ENCODE assay signal across 13 cellular contexts in genomic region chr22:32203181-32204105, GRCh38. TPM values are rescaled to one million over a fixed set of nuclear protein-coding genes. Genes with fewer than 3 reads are reported as not detected.
DNase-seq lines count a peak whose midpoint lies in the region; FAIRE-seq and TF ChIP-seq lines count a peak whose summit lies in the region.
"Had no signal": no experiment of that assay in that cellular context is flagged by ENCODE, and none has a peak within 500 bp of the region (broad histone marks: within the 10 kb centered on the region; RNA-seq: fewer than 3 reads in every experiment).

No MANE protein-coding gene starts in this region.

- no peak for FAIRE-seq in endothelial cell of umbilical vein (lab: Jason Lieb, UNC)
- FAIRE-seq: K562 had no signal

- H3K4me2 ChIP-seq in endothelial cell of umbilical vein (ENCODE audit: insufficient read depth, low read length) = no peak overlapping the region
- peak overlapping the region; percentile 85 for H3K4me2 ChIP-seq in neuronal stem cell (ENCODE audit: insufficient read depth, low read length, poor library complexity, severe bottlenecking)
- H3K4me2 ChIP-seq in GM23248 (ENCODE audit: unreplicated experiment) = no peak overlapping the region

- peaks cover 51% of the 10 kb centered on the region for H3K4me1 Mint-ChIP-seq in activated CD4-positive, alpha-beta T cell treated with anti-CD3 and anti-CD28 coated beads, Interleukin-2, amount 10 ng/mL, durations not matched to agents 7 days and 5 days

- H2BK5ac ChIP-seq in neuronal stem cell (ENCODE audit: low read length) = no peak overlapping the region

- H3F3A ChIP-seq in GM23248 (ENCODE audit: insufficient read depth) = no peaks in the 10 kb centered on the region

- H3K27ac ChIP-seq in endothelial cell of umbilical vein (ENCODE audit: insufficient read depth, low read depth, low read length) = no peak overlapping the region
- no peak overlapping the region for H3K27ac ChIP-seq in neuronal stem cell (replicated peaks; ENCODE audit: low read length)
- no peak overlapping the region for H3K27ac ChIP-seq in GM23248
- H3K27ac ChIP-seq: tibial nerve had no signal

- H2BK15ac ChIP-seq in neuronal stem cell (ENCODE audit: low read length) = peak overlapping the region; percentile 92

- POLR2A ChIA-PET in activated CD4-positive, alpha-beta T cell treated with anti-CD3 and anti-CD28 coated beads, Interleukin-2, amount 10 ng/mL, durations not matched to agents 7 days and 5 days (lab: Charles Lee) = no interaction called here
- POLR2A ChIA-PET in endothelial cell of umbilical vein (lab: Charles Lee) = no interaction called here

- no peaks in the 10 kb centered on the region for H4K20me1 ChIP-seq in endothelial cell of umbilical vein (replicated peaks; ENCODE audit: control insufficient read depth, extremely low read depth, insufficient read depth, low read length)
- no peaks in the 10 kb centered on the region for H4K20me1 ChIP-seq in GM23248 (ENCODE audit: insufficient read depth)

- no peak overlapping the region for H3K27ac Mint-ChIP-seq in activated CD4-positive, alpha-beta T cell treated with anti-CD3 and anti-CD28 coated beads, Interleukin-2, amount 10 ng/mL, durations not matched to agents 7 days and 5 days

- peak overlapping the region; percentile 97 for H2AK5ac ChIP-seq in neuronal stem cell (ENCODE audit: low read depth, low read length)

- TF ChIP-seq CTCF in endothelial cell of umbilical vein (IDR thresholded peaks at IDR 0.05; ENCODE audit: extremely low read depth in 1 of 2, insufficient read depth in 1 of 2, low read depth in 1 of 2, low read length in 2 of 2) = no peak

- no peaks in the 10 kb centered on the region for H3K9me2 ChIP-seq in GM23248 (ENCODE audit: insufficient read depth)

- no peaks in the 10 kb centered on the region for H3K4me1 ChIP-seq in endothelial cell of umbilical vein (ENCODE audit: control insufficient read depth, extremely low read depth, insufficient read depth, low read length)
- peaks cover 0 to 14% of the 10 kb centered on the region in 2 donors for H3K4me1 ChIP-seq in neuronal stem cell (ENCODE audit: control insufficient read depth in 2 of 2, insufficient read depth in 1 of 2, low read depth in 1 of 2, low read length in 2 of 2)
- H3K4me1 ChIP-seq in GM23248 (ENCODE audit: insufficient read depth) = no peaks in the 10 kb centered on the region

- peak overlapping the region; percentile 51 for H3K4me3 Mint-ChIP-seq in activated CD4-positive, alpha-beta T cell treated with anti-CD3 and anti-CD28 coated beads, Interleukin-2, amount 10 ng/mL, durations not matched to agents 7 days and 5 days

- BruUV-seq in endothelial cell of umbilical vein (replicated peaks; lab: Mats Ljungman, UMichigan) = no TSS peak

- H4K8ac ChIP-seq in neuronal stem cell (ENCODE audit: low read depth, low read length) = peak overlapping the region; percentile 92

- H3K9me1 ChIP-seq in endothelial cell of umbilical vein (replicated peaks; ENCODE audit: control insufficient read depth, extremely low read depth, insufficient read depth, low read length) = no peaks in the 10 kb centered on the region

- H2BK12ac ChIP-seq in neuronal stem cell (ENCODE audit: low read length) = peak overlapping the region; percentile 84

- H3K79me2 ChIP-seq in endothelial cell of umbilical vein (ENCODE audit: control insufficient read depth, insufficient read depth, low read length) (no peaks in the 10 kb centered on the region), GM23248 (ENCODE audit: insufficient read depth) (no peaks in the 10 kb centered on the region)

- H3K9me3 ChIP-seq in endothelial cell of umbilical vein (replicated peaks; ENCODE audit: control insufficient read depth, insufficient read depth, low read length) (no peaks in the 10 kb centered on the region), neuronal stem cell (replicated peaks in 1 of 2; ENCODE audit: control insufficient read depth in 2 of 2, insufficient read depth in 1 of 2, low read depth in 1 of 2, low read length in 2 of 2) (no peaks in the 10 kb centered on the region), GM23248 (ENCODE audit: low read depth) (no peaks in the 10 kb centered on the region)
- H3K9me3 ChIP-seq: tibial nerve had no signal

- H3K27me3 ChIP-seq in endothelial cell of umbilical vein (ENCODE audit: control insufficient read depth in 2 of 2, insufficient read depth in 2 of 2, low read length in 2 of 2) (peaks cover 4 to 19% of the 10 kb centered on the region in 2 experiments), neuronal stem cell (ENCODE audit: control insufficient read depth in 3 of 3, insufficient read depth in 3 of 3, low read depth in 1 of 3, low read length in 3 of 3) (peaks cover 2 to 21% (median 7%) of the 10 kb centered on the region in 3 experiments), GM23248 (replicated peaks; ENCODE audit: insufficient read depth) (peaks cover 11% of the 10 kb centered on the region)

- H2AFZ ChIP-seq in endothelial cell of umbilical vein (ENCODE audit: low read depth, low read length) = no peak overlapping the region
- peak overlapping the region; percentile 77 for H2AFZ ChIP-seq in neuronal stem cell (ENCODE audit: low read length)
- no peak overlapping the region for H2AFZ ChIP-seq in GM23248

- intact Hi-C loops in endothelial cell of umbilical vein (cut with micrococcal nuclease) = no loop called here

- dilution Hi-C loops in endothelial cell of umbilical vein (cut with MboI; ENCODE audit: extremely low pct_ligation_motif_present, low sequenced_read_pairs) = no loop called here

- no peak overlapping the region for H3K4ac ChIP-seq in neuronal stem cell (ENCODE audit: low read length)

- H4K91ac ChIP-seq in neuronal stem cell (ENCODE audit: low read depth, low read length, poor library complexity) = peak overlapping the region; percentile 30

- TF ChIP-seq POLR2A in endothelial cell of umbilical vein (IDR thresholded peaks at IDR 0.05; ENCODE audit: low read depth, low read length) = no peak

- H3K9me3 Mint-ChIP-seq in activated CD4-positive, alpha-beta T cell treated with anti-CD3 and anti-CD28 coated beads, Interleukin-2, amount 10 ng/mL, durations not matched to agents 7 days and 5 days = no peaks in the 10 kb centered on the region

- peak overlapping the region; percentile 83 for H3K18ac ChIP-seq in neuronal stem cell (ENCODE audit: low read length)

- H2BK120ac ChIP-seq in neuronal stem cell (ENCODE audit: low read depth, low read length) = no peak overlapping the region

- no peaks in the 10 kb centered on the region for H3K36me3 ChIP-seq in endothelial cell of umbilical vein (ENCODE audit: control insufficient read depth in 2 of 2, extremely low read depth in 1 of 2, insufficient read depth in 2 of 2, low read length in 2 of 2)
- peaks cover 0 to 4% of the 10 kb centered on the region in 2 donors for H3K36me3 ChIP-seq in neuronal stem cell (replicated peaks in 1 of 2; ENCODE audit: control insufficient read depth in 2 of 2, insufficient read depth in 2 of 2, low read length in 2 of 2)
- no peaks in the 10 kb centered on the region for H3K36me3 ChIP-seq in GM23248 (ENCODE audit: low read depth)
- H3K36me3 ChIP-seq: tibial nerve had no signal

- DNase-seq in activated CD4-positive, alpha-beta T cell treated with anti-CD3 and anti-CD28 coated beads, Interleukin-2, amount 10 ng/mL, durations not matched to agents 7 days and 5 days = no peak
- DNase-seq in activated CD4-positive, alpha-beta T cell treated with anti-CD3 and anti-CD28 coated beads for 1 hour = no peak
- DNase-seq in NCI-H69 (lab: John Stamatoyannopoulos, UW) = peak; percentile 15
- DNase-seq in endothelial cell of umbilical vein (ENCODE audit: low read depth, low spot score) = no peak
- DNase-seq in neuronal stem cell (ENCODE audit: low spot score) = no peak
- no peak for DNase-seq in GM23248
- no peak for DNase-seq in NCI-H82 treated with DMSO at 0.1 percent for 48 hours (lab: John Stamatoyannopoulos, UW; ENCODE audit: unreplicated experiment)
- DNase-seq in GM19238 (ENCODE audit: insufficient read length, low spot score) = no peak
- DNase-seq: stimulated activated CD4-positive, alpha-beta T cell treated with anti-CD3 and anti-CD28 coated beads, Interleukin-1b, Interleukin-23, amount 100 ng/mL, for 48 hours had no signal

- peaks cover 9% of the 10 kb centered on the region for H3K79me1 ChIP-seq in neuronal stem cell (ENCODE audit: low read depth, low read length)

- H3K9ac ChIP-seq in endothelial cell of umbilical vein (replicated peaks; ENCODE audit: extremely low read depth, insufficient read depth, low read length) (no peak overlapping the region), neuronal stem cell (ENCODE audit: low read depth, low read length, poor library complexity) (peak overlapping the region; percentile 60), GM23248 (no peak overlapping the region)

- in situ Hi-C loops in GM23248 (cut with MboI) = no loop called here

- WGBS in neuronal stem cell (ENCODE audit: extremely low coverage in 2 of 2, insufficient read length in 2 of 2, insufficient replicate concordance in 1 of 2), 2 donors = no CpG with 5 or more reads among the region's 56 CpGs
- WGBS in GM23248 (ENCODE audit: low coverage in 1 of 2, low lambda C conversion rate in 2 of 2, missing lambda C conversion rate in 2 of 2), 2 experiments = 40 to 48% methylated on average over 38 to 56 of the region's 56 CpGs

- H3K36me3 Mint-ChIP-seq in activated CD4-positive, alpha-beta T cell treated with anti-CD3 and anti-CD28 coated beads, Interleukin-2, amount 10 ng/mL, durations not matched to agents 7 days and 5 days (ENCODE audit: low read depth) = no peaks in the 10 kb centered on the region

- CTCF ChIA-PET in activated CD4-positive, alpha-beta T cell treated with anti-CD3 and anti-CD28 coated beads, Interleukin-2, amount 10 ng/mL, durations not matched to agents 7 days and 5 days (lab: Charles Lee) = no interaction called here
- CTCF ChIA-PET in endothelial cell of umbilical vein (lab: Charles Lee) = no interaction called here

- no peak overlapping the region for H3K4me3 ChIP-seq in endothelial cell of umbilical vein (replicated peaks in 1 of 3; ENCODE audit: insufficient read depth in 1 of 3, low read depth in 1 of 3, low read length in 3 of 3)
- no peak overlapping the region for H3K4me3 ChIP-seq in neuronal stem cell (ENCODE audit: low read length in 2 of 2)
- no peak overlapping the region for H3K4me3 ChIP-seq in GM23248
- H3K4me3 ChIP-seq: K562 had no signal

- peak overlapping the region; percentile 71 for H3K14ac ChIP-seq in neuronal stem cell (ENCODE audit: low read length)

- H3K27me3 Mint-ChIP-seq in activated CD4-positive, alpha-beta T cell treated with anti-CD3 and anti-CD28 coated beads, Interleukin-2, amount 10 ng/mL, durations not matched to agents 7 days and 5 days = peaks cover 20% of the 10 kb centered on the region

- peak overlapping the region; percentile 85 for H3K23ac ChIP-seq in neuronal stem cell (ENCODE audit: low read depth, low read length, poor library complexity)

RNA-seq across cellular contexts. Expression of gene RFPL2, which starts 1.4 kb away (rescaled TPM):
- total RNA-seq in activated CD4-positive, alpha-beta T cell treated with anti-CD3 and anti-CD28 coated beads, Interleukin-2, amount 10 ng/mL, durations not matched to agents 7 days and 5 days = under 1 TPM in 1 of 2 experiments, not detected in 1; 0.30 TPM
- total RNA-seq in endothelial cell of umbilical vein = not detected in 2 replicates
- polyA plus RNA-seq in endothelial cell of umbilical vein (not detected in 2 replicates), GM23248 (2016; fragmentation: Nextera tagmentation; extraction: Ambion mirVana) (not detected in 2 replicates)
- polyA plus RNA-seq in endothelial cell of umbilical vein (2011; cell fraction: cytosol; rRNA removed) = not detected in 2 replicates
- polyA plus RNA-seq in endothelial cell of umbilical vein (2011; cell fraction: nucleus; rRNA removed) = 0.06 TPM in 1 of 2 replicates, not detected in the other
- not detected in 2 replicates for polyA plus RNA-seq in endothelial cell of umbilical vein (2012)
- not detected in 2 replicates for polyA minus RNA-seq in endothelial cell of umbilical vein
- not detected for polyA minus RNA-seq in endothelial cell of umbilical vein (2011; cell fraction: cytosol; rRNA and poly(A)+ RNA removed)
- not detected in 2 replicates for polyA minus RNA-seq in endothelial cell of umbilical vein (2011; cell fraction: nucleus; rRNA and poly(A)+ RNA removed)
- 0.40 TPM for polyA plus RNA-seq in neuronal stem cell (2013, experiment 1 of 2)
- 0.40 TPM for polyA plus RNA-seq in neuronal stem cell (2013, experiment 2 of 2)
- total RNA-seq in GM23248 (2014; rRNA removed; shearing (Covaris generic)) = not detected in 2 replicates
- total RNA-seq: K562, lung microvascular endothelial cell, OCI-LY7, tibial nerve had no signal
- polyA plus RNA-seq: K562 had no signal

RNA-seq across cellular contexts. Expression of gene C22orf42, which starts 44.3 kb away (rescaled TPM):
- total RNA-seq in activated CD4-positive, alpha-beta T cell treated with anti-CD3 and anti-CD28 coated beads, Interleukin-2, amount 10 ng/mL, durations not matched to agents 7 days and 5 days = not detected
- total RNA-seq in endothelial cell of umbilical vein = not detected in 2 replicates
- polyA plus RNA-seq in endothelial cell of umbilical vein (not detected in 2 replicates), GM23248 (2016; fragmentation: Nextera tagmentation; extraction: Ambion mirVana) (not detected in 2 replicates)
- not detected in 2 replicates for polyA plus RNA-seq in endothelial cell of umbilical vein (2011; cell fraction: cytosol; rRNA removed)
- polyA plus RNA-seq in endothelial cell of umbilical vein (2011; cell fraction: nucleus; rRNA removed) = not detected in 2 replicates
- polyA plus RNA-seq in endothelial cell of umbilical vein (2012) = not detected in 2 replicates
- not detected in 2 replicates for polyA minus RNA-seq in endothelial cell of umbilical vein
- polyA minus RNA-seq in endothelial cell of umbilical vein (2011; cell fraction: cytosol; rRNA and poly(A)+ RNA removed) = not detected
- polyA minus RNA-seq in endothelial cell of umbilical vein (2011; cell fraction: nucleus; rRNA and poly(A)+ RNA removed) = not detected in 2 replicates
- 2.2 TPM for polyA plus RNA-seq in neuronal stem cell (2013, experiment 1 of 2)
- polyA plus RNA-seq in neuronal stem cell (2013, experiment 2 of 2) = 2.2 TPM
- total RNA-seq in GM23248 (2014; rRNA removed; shearing (Covaris generic)) = not detected in 2 replicates
- total RNA-seq: K562, lung microvascular endothelial cell, OCI-LY7, tibial nerve had no signal
- polyA plus RNA-seq: K562 had no signal

RNA-seq across cellular contexts. Expression of gene SLC5A4, which starts 51.7 kb away (rescaled TPM):
- total RNA-seq in activated CD4-positive, alpha-beta T cell treated with anti-CD3 and anti-CD28 coated beads, Interleukin-2, amount 10 ng/mL, durations not matched to agents 7 days and 5 days = not detected
- total RNA-seq in endothelial cell of umbilical vein = 1.5 and 1.6 TPM in 2 replicates
- 2.8 and 3.0 TPM in 2 replicates for polyA plus RNA-seq in endothelial cell of umbilical vein
- polyA plus RNA-seq in endothelial cell of umbilical vein (2011; cell fraction: cytosol; rRNA removed) = 1.0 and 1.2 TPM in 2 replicates
- polyA plus RNA-seq in endothelial cell of umbilical vein (2011; cell fraction: nucleus; rRNA removed) = 9.6 and 13.3 TPM in 2 replicates
- polyA plus RNA-seq in endothelial cell of umbilical vein (2012) = 1.1 and 1.5 TPM in 2 replicates
- 11.2 and 16.3 TPM in 2 replicates for polyA minus RNA-seq in endothelial cell of umbilical vein
- polyA minus RNA-seq in endothelial cell of umbilical vein (2011; cell fraction: cytosol; rRNA and poly(A)+ RNA removed) = not detected
- 7.8 and 12.5 TPM in 2 replicates for polyA minus RNA-seq in endothelial cell of umbilical vein (2011; cell fraction: nucleus; rRNA and poly(A)+ RNA removed)
- polyA plus RNA-seq in neuronal stem cell (2013, experiment 1 of 2) = 0.04 TPM
- polyA plus RNA-seq in neuronal stem cell (2013, experiment 2 of 2) = 0.06 TPM
- total RNA-seq in GM23248 (2014; rRNA removed; shearing (Covaris generic)) = not detected in 2 replicates
- polyA plus RNA-seq in GM23248 (2016; fragmentation: Nextera tagmentation; extraction: Ambion mirVana) = not detected in 2 replicates
- total RNA-seq: K562, OCI-LY7 had no signal
- polyA plus RNA-seq: K562 had no signal
